8 cellular contexts compared by ENCODE assay signal in genomic region chr10:87869139-87869538, GRCh38. TPM values are rescaled to one million over a fixed set of nuclear protein-coding genes. Genes with fewer than 3 reads are reported as not detected.
DNase-seq lines count a peak whose midpoint lies in the region; ATAC-seq, FAIRE-seq and TF ChIP-seq lines count a peak whose summit lies in the region.
"Not testable (repeated sequence)": the region's sequence is repeated elsewhere in the genome, so short reads cannot be mapped to it uniquely, and the experiment has no call there.

No MANE protein-coding gene starts in this region.

- H4K20me1 ChIP-seq in keratinocyte (ENCODE audit: control insufficient read depth, extremely low read depth, insufficient read depth, low read length): not testable (repeated sequence)

- H3K27ac ChIP-seq in HL-60 (replicated peaks); keratinocyte (ENCODE audit: control insufficient read depth, insufficient read depth, low read length): not testable (repeated sequence)
- H3K27ac ChIP-seq in esophagus (ENCODE audit: low read depth in 2 of 2, low read length in 1 of 2): peak overlapping the region; percentile 21 to 55
- peak overlapping the region; percentile 91 for H3K27ac ChIP-seq in subcutaneous abdominal adipose tissue (ENCODE audit: low read depth, low read length)

- H3K4me3 Mint-ChIP-seq in CD14-positive monocyte: peak overlapping the region; percentile 43 to 88
- peak overlapping the region; percentile 63 for H3K4me3 Mint-ChIP-seq in T-helper 17 cell

- not testable (repeated sequence) for H3K9me3 Mint-ChIP-seq in CD14-positive monocyte

- H3K9me1 ChIP-seq in keratinocyte (ENCODE audit: control insufficient read depth, extremely low read depth, insufficient read depth, low read length): not testable (repeated sequence)

- ATAC-seq in T-helper 17 cell: not testable (repeated sequence)

- FAIRE-seq in keratinocyte (lab: Jason Lieb, UNC): not testable (repeated sequence)

- H3K4me1 ChIP-seq in adipocyte (ENCODE audit: control insufficient read depth, insufficient read depth, low read length) (peaks cover 35% of the 10 kb centered on the region), keratinocyte (ENCODE audit: control insufficient read depth, extremely low read depth, insufficient read depth, low read length) (peaks cover 11% of the 10 kb centered on the region), neuron (ENCODE audit: insufficient read depth, low read length) (peaks cover 15% of the 10 kb centered on the region), subcutaneous abdominal adipose tissue (ENCODE audit: control insufficient read depth in 5 of 5, insufficient read depth in 5 of 5, low read length in 5 of 5) (peaks cover 0 to 75% (median 39%) of the 10 kb centered on the region in 5 donors)
- H3K4me1 ChIP-seq in esophagus (ENCODE audit: control insufficient read depth in 2 of 2, insufficient read depth in 2 of 2, low read length in 1 of 2): not testable (repeated sequence)

- DNase-seq in CD14-positive monocyte (ENCODE audit: low spot score); HL-60 (ENCODE audit: low read depth in 1 of 2, low spot score in 1 of 2); T-helper 17 cell; adipocyte (ENCODE audit: low read depth); keratinocyte (ENCODE audit: low read depth, low spot score): not testable (repeated sequence)

- H3K4me3 ChIP-seq in HL-60 (replicated peaks; ENCODE audit: insufficient read depth, low read length) (peak overlapping the region; percentile 86), adipocyte (ENCODE audit: low read length) (peak overlapping the region; percentile 98), esophagus (ENCODE audit: low read depth in 1 of 2, low read length in 2 of 2) (peak overlapping the region in 1 of 2 donors; percentile 19), keratinocyte (ENCODE audit: control insufficient read depth in 2 of 3, extremely low read depth in 1 of 3, insufficient read depth in 2 of 3, low read depth in 1 of 3, low read length in 3 of 3) (peak overlapping the region in 1 of 3 experiments; percentile 78), neuron (ENCODE audit: low read length) (peak overlapping the region; percentile 56), subcutaneous abdominal adipose tissue (ENCODE audit: low read depth in 1 of 5, low read length in 5 of 5) (peak overlapping the region; percentile 20 to 99 (median 97))

- H3K36me3 Mint-ChIP-seq in CD14-positive monocyte: peaks cover 15% of the 10 kb centered on the region in 2 donors
- not testable (repeated sequence) for H3K36me3 Mint-ChIP-seq in T-helper 17 cell (ENCODE audit: low read depth)

- not testable (repeated sequence) for H3K9ac ChIP-seq in adipocyte (ENCODE audit: low read length); keratinocyte (ENCODE audit: control insufficient read depth, extremely low read depth, insufficient read depth, low read length)
- peak overlapping the region in 2 of 5 donors; percentile 92 for H3K9ac ChIP-seq in subcutaneous abdominal adipose tissue (ENCODE audit: low read length in 5 of 5)

- H3K27me3 Mint-ChIP-seq in CD14-positive monocyte (ENCODE audit: low read depth in 3 of 3); T-helper 17 cell: not testable (repeated sequence)

- H3K9me3 ChIP-seq in T-helper 17 cell (ENCODE audit: control insufficient read depth, low read length, poor library complexity, severe bottlenecking); adipocyte (ENCODE audit: control insufficient read depth, low read length); esophagus (ENCODE audit: control insufficient read depth in 2 of 2, insufficient read depth in 1 of 2, low read depth in 1 of 2, low read length in 1 of 2); keratinocyte (ENCODE audit: control insufficient read depth, low read depth, low read length); neuron (ENCODE audit: low read length); subcutaneous abdominal adipose tissue (ENCODE audit: control insufficient read depth in 5 of 5, low read length in 5 of 5): not testable (repeated sequence)

- not testable (repeated sequence) for H2AFZ ChIP-seq in keratinocyte (ENCODE audit: control insufficient read depth, low read length); neuron (ENCODE audit: low read depth, low read length)

- dilution Hi-C loops in keratinocyte (cut with MboI; ENCODE audit: extremely low pct_ligation_motif_present, low sequenced_read_pairs): not testable (repeated sequence)

- 74 to 82% methylated on average over 9 of the region's 9 CpGs for WGBS in esophagus, 2 donors

- not testable (repeated sequence) for H3K27me3 ChIP-seq in HL-60 (ENCODE audit: insufficient read depth, poor library complexity, severe bottlenecking); adipocyte (replicated peaks; ENCODE audit: control insufficient read depth, insufficient read depth, low read length); esophagus (ENCODE audit: control insufficient read depth in 1 of 2, insufficient read depth in 2 of 2, low read length in 2 of 2); keratinocyte (ENCODE audit: control insufficient read depth, extremely low read depth, insufficient read depth, low read length); neuron (ENCODE audit: insufficient read depth, low read length); subcutaneous abdominal adipose tissue (ENCODE audit: control insufficient read depth in 5 of 5, insufficient read depth in 4 of 5, low read length in 5 of 5)

- TF ChIP-seq CTCF in CD14-positive monocyte (IDR thresholded peaks at IDR 0.05); HL-60 (IDR thresholded peaks at IDR 0.05; ENCODE audit: insufficient read depth, low read length); keratinocyte (optimal IDR thresholded peaks at IDR 0.05 in 1 of 3, IDR thresholded peaks at IDR 0.05 in 1 of 3, conservative IDR thresholded peaks at IDR 0.05 in 1 of 3; ENCODE audit: extremely low read depth in 1 of 3, insufficient read depth in 2 of 3, low read length in 3 of 3): not testable (repeated sequence)

- H3K36me3 ChIP-seq in adipocyte (ENCODE audit: control insufficient read depth, insufficient read depth, low read length, severe bottlenecking); esophagus (ENCODE audit: control insufficient read depth in 2 of 2, insufficient read depth in 2 of 2, low read length in 1 of 2); keratinocyte (ENCODE audit: control insufficient read depth in 2 of 2, extremely low read depth in 1 of 2, insufficient read depth in 2 of 2, low read length in 2 of 2); neuron (ENCODE audit: insufficient read depth, low read length); subcutaneous abdominal adipose tissue (ENCODE audit: control insufficient read depth in 5 of 5, insufficient read depth in 5 of 5, low read length in 5 of 5): not testable (repeated sequence)

- peaks cover 95% of the 10 kb centered on the region for H3K79me2 ChIP-seq in keratinocyte (ENCODE audit: control insufficient read depth, insufficient read depth, low read length)

- H3K27ac Mint-ChIP-seq in CD14-positive monocyte (peak overlapping the region in 3 of 7 donors; percentile 30 to 86 (median 56)), T-helper 17 cell (peak overlapping the region; percentile 29)

- peaks cover 61% of the 10 kb centered on the region for H3K4me1 Mint-ChIP-seq in CD14-positive monocyte
- H3K4me1 Mint-ChIP-seq in T-helper 17 cell: peaks cover 53% of the 10 kb centered on the region

- intact Hi-C loops in CD14-positive monocyte (cut with micrococcal nuclease): loop anchor here in 1 of 2 donors (10.0 kb wide), 2 partner anchors 516 to 686 kb away; no protein-coding TSS in a partner anchor

- peak overlapping the region; percentile 79 for H3K4me2 ChIP-seq in keratinocyte (ENCODE audit: control insufficient read depth, extremely low read depth, insufficient read depth, low read depth, low read length)

RNA-seq across cellular contexts. Expression of gene PTEN, which starts 5.7 kb away (rescaled TPM):
- polyA plus RNA-seq in CD14-positive monocyte: 10 to 100 TPM; 37.7 to 57.6 TPM
- total RNA-seq in T-helper 17 cell: 10 to 100 TPM; 84.9 to 89.3 TPM
- 10 to 100 TPM; 18.2 to 25.2 TPM for polyA plus RNA-seq in esophagus
- polyA plus RNA-seq in keratinocyte: 11.7 to 39.4 TPM (median 23.8 TPM) in 3 replicates
- 134 TPM for polyA plus RNA-seq in keratinocyte (2011; ENCODE audit: low read depth)
- polyA plus RNA-seq in keratinocyte (2011; cell fraction: cytosol; rRNA removed): 14.0 and 23.4 TPM in 2 replicates
- polyA plus RNA-seq in keratinocyte (2011; cell fraction: nucleus; rRNA removed): 11.7 and 16.1 TPM in 2 replicates
- 26.8 and 38.1 TPM in 2 replicates for polyA plus RNA-seq in keratinocyte (2012; ENCODE audit: low replicate concordance)
- 11.7 to 85.4 TPM (median 37.7 TPM) in 3 replicates for polyA minus RNA-seq in keratinocyte
- polyA minus RNA-seq in keratinocyte (2011; cell fraction: cytosol; rRNA and poly(A)+ RNA removed): 33.4 TPM
- 40.6 and 51.3 TPM in 2 replicates for polyA minus RNA-seq in keratinocyte (2011; cell fraction: nucleus; rRNA and poly(A)+ RNA removed)

RNA-seq across cellular contexts. Expression of gene KLLN, which starts 5.8 kb away (rescaled TPM):
- under 1 TPM; 0.12 to 0.23 TPM for polyA plus RNA-seq in CD14-positive monocyte
- total RNA-seq in T-helper 17 cell: under 1 TPM; 0.21 to 0.55 TPM
- under 1 TPM; 0.15 to 0.16 TPM for polyA plus RNA-seq in esophagus
- polyA plus RNA-seq in keratinocyte: 0.10 to 0.31 TPM (median 0.16 TPM) in 3 replicates
- polyA plus RNA-seq in keratinocyte (2011; ENCODE audit: low read depth): 0.12 TPM
- polyA plus RNA-seq in keratinocyte (2011; cell fraction: cytosol; rRNA removed): 0.17 and 0.22 TPM in 2 replicates
- 0.16 and 0.17 TPM in 2 replicates for polyA plus RNA-seq in keratinocyte (2011; cell fraction: nucleus; rRNA removed)
- 0.13 and 0.25 TPM in 2 replicates for polyA plus RNA-seq in keratinocyte (2012; ENCODE audit: low replicate concordance)
- 0.10 to 0.35 TPM (median 0.26 TPM) in 3 replicates for polyA minus RNA-seq in keratinocyte
- polyA minus RNA-seq in keratinocyte (2011; cell fraction: cytosol; rRNA and poly(A)+ RNA removed): 0.58 TPM
- polyA minus RNA-seq in keratinocyte (2011; cell fraction: nucleus; rRNA and poly(A)+ RNA removed): 0.16 and 0.32 TPM in 2 replicates

RNA-seq across cellular contexts. Expression of gene ATAD1, which starts 51.1 kb away (rescaled TPM):
- 10 to 100 TPM; 10.2 to 13.2 TPM for polyA plus RNA-seq in CD14-positive monocyte
- 10 to 100 TPM; 25.1 to 32.2 TPM for total RNA-seq in T-helper 17 cell
- polyA plus RNA-seq in esophagus: 10 to 100 TPM in 1 of 2 donors, 1 to 10 TPM in 1; 7.2 to 14.2 TPM
- polyA plus RNA-seq in keratinocyte: 26.2 to 51.0 TPM (median 29.1 TPM) in 3 replicates
- polyA plus RNA-seq in keratinocyte (2011; ENCODE audit: low read depth): 206 TPM
- polyA plus RNA-seq in keratinocyte (2011; cell fraction: cytosol; rRNA removed): 16.1 and 34.4 TPM in 2 replicates
- polyA plus RNA-seq in keratinocyte (2011; cell fraction: nucleus; rRNA removed): 48.3 and 79.4 TPM in 2 replicates
- 26.1 and 43.0 TPM in 2 replicates for polyA plus RNA-seq in keratinocyte (2012; ENCODE audit: low replicate concordance)
- 4.9 to 45.8 TPM (median 18.1 TPM) in 3 replicates for polyA minus RNA-seq in keratinocyte
- polyA minus RNA-seq in keratinocyte (2011; cell fraction: cytosol; rRNA and poly(A)+ RNA removed): 14.0 TPM
- 29.6 and 65.8 TPM in 2 replicates for polyA minus RNA-seq in keratinocyte (2011; cell fraction: nucleus; rRNA and poly(A)+ RNA removed)
